Comparison of ENCODE assay signal across 22 cellular contexts in the genomic region with DNA sequence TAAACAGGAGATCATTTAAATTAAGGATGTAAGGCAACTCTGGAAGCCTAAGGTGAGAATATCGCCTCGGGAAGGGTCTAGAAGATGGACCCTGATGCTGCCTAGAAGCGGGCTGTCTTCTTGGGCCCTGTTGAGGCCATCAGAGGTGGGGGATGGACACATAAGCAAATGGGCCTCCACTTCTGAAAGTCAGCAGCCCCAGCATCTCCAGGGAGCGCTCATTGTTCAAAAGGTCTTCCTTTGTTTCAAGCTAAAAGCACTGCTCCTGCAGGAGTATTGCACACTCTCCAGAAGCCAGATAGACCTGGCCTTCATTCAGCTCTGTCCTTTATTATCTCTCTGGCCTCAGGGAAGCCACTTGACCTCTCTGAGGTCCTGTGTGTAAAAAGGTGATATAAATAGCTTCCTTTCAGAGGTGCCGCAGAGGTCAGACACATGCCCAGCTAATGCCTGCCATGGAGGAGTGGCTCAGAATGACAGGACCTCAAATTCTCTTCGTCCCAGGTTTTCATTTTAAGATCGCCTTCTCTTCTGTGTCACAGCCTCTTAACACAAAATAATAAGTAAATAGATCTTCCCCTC. TPM values are rescaled to one million over a fixed set of nuclear protein-coding genes. Genes with fewer than 3 reads are reported as not detected.
DNase-seq lines count a peak whose midpoint lies in the region; ATAC-seq, FAIRE-seq and TF ChIP-seq lines count a peak whose summit lies in the region.
"Had no signal": no experiment of that assay in that cellular context is flagged by ENCODE, and none has a peak within 500 bp of the region (broad histone marks: within the 10 kb centered on the region; RNA-seq: fewer than 3 reads in every experiment).

No MANE protein-coding gene starts in this region.

- POLR2A ChIA-PET in H1 (lab: Charles Lee; ENCODE audit: partially characterized antibody): no interaction called here

- H3K23ac ChIP-seq in H1 (ENCODE audit: insufficient read length): no peak overlapping the region

- no peak overlapping the region for H3K4ac ChIP-seq in H1 (replicated peaks; ENCODE audit: insufficient read length, low read depth, low read length)

- no peak overlapping the region for H3K27ac Mint-ChIP-seq in osteocyte (ENCODE audit: unreplicated experiment)

- no peaks in the 10 kb centered on the region for H3K79me1 ChIP-seq in H1 (ENCODE audit: low read depth, low read length)

- H3K27ac ChIP-seq in BLaER1 (peak overlapping the region; percentile 59), H1 (ENCODE audit: low read depth, low read length) (no peak overlapping the region), right atrium auricular region (peak overlapping the region; percentile 64 to 70)
- H3K27ac ChIP-seq: A549, C4-2B, KMS-11 had no signal

- no peaks in the 10 kb centered on the region for H3K9me2 ChIP-seq in Loucy (replicated peaks; ENCODE audit: low read depth, low read length)

- H2AK5ac ChIP-seq in H1 (ENCODE audit: low read depth, low read length): no peak overlapping the region

- no peak overlapping the region for H3K56ac ChIP-seq in H1 (replicated peaks; ENCODE audit: insufficient read length, low read depth, low read length)

- H3K27me3 ChIP-seq in BLaER1 (no peaks in the 10 kb centered on the region), Loucy (ENCODE audit: insufficient read depth, low read length, poor library complexity, severe bottlenecking) (no peaks in the 10 kb centered on the region), H1 (replicated peaks in 1 of 4; ENCODE audit: control insufficient read depth in 3 of 4, extremely low read depth in 1 of 4, insufficient read depth in 3 of 4, low read length in 3 of 4) (no peaks in the 10 kb centered on the region; a peak in 2 of 7 replicates), right atrium auricular region (no peaks in the 10 kb centered on the region)

- no peak for TF ChIP-seq EP300 in H1 (IDR thresholded peaks at IDR 0.05; ENCODE audit: borderline replicate concordance in 1 of 2, low read depth in 2 of 2, low read length in 2 of 2)

- TF ChIP-seq POLR2A in H1 (IDR thresholded peaks at IDR 0.05; ENCODE audit: control extremely low read depth in 1 of 2, low read depth in 2 of 2, low read length in 2 of 2): no peak

- no peak overlapping the region for H2BK15ac ChIP-seq in H1 (ENCODE audit: low read length)

- no peak overlapping the region for H3K4me3 Mint-ChIP-seq in osteocyte (ENCODE audit: unreplicated experiment)

- DNase-seq in H1 (ENCODE audit: low read depth in 1 of 2, low spot score in 2 of 2): no peak
- no peak for DNase-seq in right atrium auricular region (ENCODE audit: low spot score)
- DNase-seq in SIG-M5 (lab: John Stamatoyannopoulos, UW): no peak
- DNase-seq in osteocyte (ENCODE audit: extremely low spot score, unreplicated experiment): no peak
- DNase-seq: DMS 273 treated with DMSO at 0.1 percent for 48 hours, MG63, NCI-H1092, NCI-H1694, SHP77 treated with DMSO at 0.1 percent for 48 hours, SW 1271 had no signal

- no peak for TF ChIP-seq RAD21 in H1 (IDR thresholded peaks at IDR 0.05 in 1 of 2, conservative IDR thresholded peaks at IDR 0.05 in 1 of 2; ENCODE audit: low read depth in 2 of 2, low read length in 2 of 2)

- H3K4me1 Mint-ChIP-seq in osteocyte (ENCODE audit: unreplicated experiment): peaks cover 4% of the 10 kb centered on the region

- no peak overlapping the region for H4K91ac ChIP-seq in H1 (replicated peaks; ENCODE audit: insufficient read length, low read length)

- no peak overlapping the region for H4K8ac ChIP-seq in H1 (ENCODE audit: extremely low read depth, insufficient read depth, low read length)

- H3K4me3 ChIP-seq in BLaER1: no peak overlapping the region
- H3K4me3 ChIP-seq in Loucy (ENCODE audit: low read length, poor library complexity, severe bottlenecking): no peak overlapping the region
- no peak overlapping the region for H3K4me3 ChIP-seq in H1 (ENCODE audit: extremely low read depth in 1 of 4, insufficient read depth in 2 of 4, low read depth in 3 of 4, low read length in 4 of 4)
- no peak overlapping the region for H3K4me3 ChIP-seq in right atrium auricular region
- H3K4me3 ChIP-seq: A549, MG63 had no signal

- TF ChIP-seq CTCF in Loucy (conservative IDR thresholded peaks at IDR 0.05; ENCODE audit: low read length): no peak
- no peak for TF ChIP-seq CTCF in H1 (IDR thresholded peaks at IDR 0.05; ENCODE audit: control extremely low read depth in 1 of 3, insufficient read depth in 1 of 3, low read depth in 1 of 3, low read length in 3 of 3)
- TF ChIP-seq CTCF in right atrium auricular region (IDR thresholded peaks at IDR 0.05): no peak
- TF ChIP-seq CTCF in osteocyte (IDR thresholded peaks at IDR 0.05): no peak

- H3K4me1 ChIP-seq in BLaER1 (peaks cover 65% of the 10 kb centered on the region), Loucy (ENCODE audit: insufficient read depth, low read length, poor library complexity, severe bottlenecking) (peaks cover 20% of the 10 kb centered on the region), H1 (replicated peaks in 1 of 4; ENCODE audit: control insufficient read depth in 3 of 4, insufficient read depth in 4 of 4, low read length in 3 of 4) (no peaks in the 10 kb centered on the region), right atrium auricular region (peaks cover 0 to 8% of the 10 kb centered on the region in 2 donors)
- H3K4me1 ChIP-seq: A549 had no signal

- 0 out of 2 replicates have a peak, but pooled peaks cover 3% of the 10 kb centered on the region for H3K9me3 ChIP-seq in BLaER1
- H3K9me3 ChIP-seq in Loucy (ENCODE audit: insufficient read depth, low read depth, low read length): no peaks in the 10 kb centered on the region
- no peaks in the 10 kb centered on the region for H3K9me3 ChIP-seq in H1 (ENCODE audit: insufficient read depth in 2 of 2, low read depth in 1 of 2, low read length in 1 of 2)
- H3K9me3 ChIP-seq in right atrium auricular region: no peaks in the 10 kb centered on the region
- H3K9me3 ChIP-seq: A549, MG63 had no signal

- H3K14ac ChIP-seq in H1 (ENCODE audit: insufficient read length): no peak overlapping the region

- no peak for FAIRE-seq in H1 (lab: Jason Lieb, UNC)
- FAIRE-seq: A549, GM12892, HepG2, RCC 7860 had no signal

- no peak overlapping the region for H4K5ac ChIP-seq in H1 (ENCODE audit: insufficient read length, low read depth, low read length)

- ATAC-seq in HG02759 (IDR thresholded peaks at IDR 0.05; ENCODE audit: unreplicated experiment) (no peak), GM21825 (IDR thresholded peaks at IDR 0.05; ENCODE audit: unreplicated experiment) (no peak)
- ATAC-seq: A549, HepG2 had no signal

- no peak overlapping the region for H2BK5ac ChIP-seq in H1 (ENCODE audit: low read depth, low read length)

- no peaks in the 10 kb centered on the region; the same call in 1 of the 2 replicates for H3F3A ChIP-seq in Loucy (ENCODE audit: low read depth)

- no peak overlapping the region for H2BK120ac ChIP-seq in H1 (replicated peaks; ENCODE audit: low read depth, low read length)

- H3K23me2 ChIP-seq in H1 (ENCODE audit: low read depth, low read length): no peaks in the 10 kb centered on the region; the same call in 1 of the 2 replicates

- no peak overlapping the region for H3K9ac ChIP-seq in BLaER1
- H3K9ac ChIP-seq in Loucy (ENCODE audit: low read depth, low read length, poor library complexity, severe bottlenecking): no peak overlapping the region
- no peak overlapping the region for H3K9ac ChIP-seq in H1 (replicated peaks in 1 of 4; ENCODE audit: extremely low read depth in 1 of 4, low read depth in 3 of 4, low read length in 3 of 4)
- H3K9ac ChIP-seq: KMS-11 had no signal

- CTCF ChIA-PET in H1 (lab: Charles Lee; ENCODE audit: partially characterized antibody): interaction anchor here (1.6 kb wide), 2 partner anchors 11 to 17 kb away, joined by 5 to 7 read pairs; no protein-coding TSS in a partner anchor

- peaks cover 57% of the 10 kb centered on the region for H3K27me3 Mint-ChIP-seq in osteocyte (ENCODE audit: unreplicated experiment)

- H3K79me2 ChIP-seq in Loucy (ENCODE audit: insufficient read depth, low read length) (no peaks in the 10 kb centered on the region), H1 (ENCODE audit: control insufficient read depth in 1 of 2, insufficient read depth in 2 of 2, low read length in 2 of 2) (no peaks in the 10 kb centered on the region)

- H3K36me3 ChIP-seq in BLaER1 (no peaks in the 10 kb centered on the region), Loucy (ENCODE audit: insufficient read depth, low read length) (no peaks in the 10 kb centered on the region), H1 (ENCODE audit: control insufficient read depth in 2 of 4, insufficient read depth in 4 of 4, low read length in 3 of 4) (no peaks in the 10 kb centered on the region), right atrium auricular region (no peaks in the 10 kb centered on the region)
- H3K36me3 ChIP-seq: MG63 had no signal

- H3K4me2 ChIP-seq in BLaER1 (peak overlapping the region; percentile 56), Loucy (ENCODE audit: low read depth, low read length, poor library complexity, severe bottlenecking) (no peak overlapping the region), H1 (ENCODE audit: insufficient read depth in 1 of 2, low read depth in 2 of 2, low read length in 2 of 2) (no peak overlapping the region)
- H3K4me2 ChIP-seq: A549, KMS-11 had no signal

- H2AFZ ChIP-seq in Loucy (ENCODE audit: low read length) (peak overlapping the region; percentile 5; the same call in 1 of the 2 replicates), H1 (ENCODE audit: low read length) (peak overlapping the region; percentile 27; the same call in 1 of the 2 replicates)

- no peaks in the 10 kb centered on the region for H3K36me3 Mint-ChIP-seq in osteocyte (ENCODE audit: unreplicated experiment)

- no peaks in the 10 kb centered on the region for H3K9me3 Mint-ChIP-seq in osteocyte (ENCODE audit: unreplicated experiment)

- no peak overlapping the region for H3K18ac ChIP-seq in H1 (ENCODE audit: extremely low read depth, low read length)

- 92% methylated on average over 7 of the region's 7 CpGs; no CpG with 5 or more reads in 1 of the 2 experiments for WGBS in H1 (ENCODE audit: extremely low coverage in 1 of 2, insufficient coverage in 1 of 2, insufficient read length in 1 of 2, insufficient replicate concordance in 2 of 2, low coverage in 1 of 2, low lambda C conversion rate in 2 of 2, missing lambda C conversion rate in 1 of 2), 2 experiments

- H4K20me1 ChIP-seq in BLaER1 (no peaks in the 10 kb centered on the region), Loucy (ENCODE audit: insufficient read depth, low read length, poor library complexity, severe bottlenecking) (no peaks in the 10 kb centered on the region), H1 (replicated peaks in 1 of 2; ENCODE audit: control insufficient read depth in 1 of 2, insufficient read depth in 2 of 2, low read length in 2 of 2) (no peaks in the 10 kb centered on the region)

- H2BK20ac ChIP-seq in H1 (ENCODE audit: low read length): no peak overlapping the region

- H2BK12ac ChIP-seq in H1 (ENCODE audit: low read depth, low read length): no peak overlapping the region

RNA-seq across cellular contexts. Expression of gene RCAN1, which starts 5.3 kb away (rescaled TPM):
- 5.5 and 6.4 TPM in 2 replicates for total RNA-seq in H1 (2021; fragmentation: NEBNext Ultra II Directional; extraction: Animal tissue kit (Norgen Biotek cat#: 25700))
- 1.7 and 1.8 TPM in 2 replicates for polyA plus RNA-seq in H1 (2011; rRNA removed)
- 2.8 TPM for polyA plus RNA-seq in H1 (2011; cell fraction: cytosol; rRNA removed)
- polyA plus RNA-seq in H1 (2011; cell fraction: nucleus; rRNA removed): 1.5 TPM
- polyA plus RNA-seq in H1 (2012, experiment 1 of 2): 3.3 to 5.0 TPM (median 4.3 TPM) in 4 replicates
- polyA plus RNA-seq in H1 (2012, experiment 2 of 2): 1.3 TPM
- polyA plus RNA-seq in H1 (2013, experiment 1 of 2): 4.2 TPM
- 3.8 TPM for polyA plus RNA-seq in H1 (2013, experiment 2 of 2)
- polyA minus RNA-seq in H1 (2011; rRNA and poly(A)+ RNA removed): 1.9 and 3.7 TPM in 2 replicates
- 2.5 TPM for polyA minus RNA-seq in H1 (2011; cell fraction: cytosol; rRNA and poly(A)+ RNA removed)
- polyA minus RNA-seq in H1 (2011; cell fraction: nucleus; rRNA and poly(A)+ RNA removed): 3.8 TPM
- total RNA-seq in right atrium auricular region (10 to 100 TPM; 26.1 to 38.0 TPM), osteocyte (61.5 and 68.5 TPM in 2 replicates)

RNA-seq across cellular contexts. Expression of gene CLIC6, which starts 48.6 kb away (rescaled TPM):
- total RNA-seq in H1 (2021; fragmentation: NEBNext Ultra II Directional; extraction: Animal tissue kit (Norgen Biotek cat#: 25700)): 1.3 and 1.6 TPM in 2 replicates
- 0.30 and 0.42 TPM in 2 replicates for polyA plus RNA-seq in H1 (2011; rRNA removed)
- polyA plus RNA-seq in H1 (2011; cell fraction: cytosol; rRNA removed): 0.37 TPM
- polyA plus RNA-seq in H1 (2011; cell fraction: nucleus; rRNA removed): 0.21 TPM
- 1.5 to 2.1 TPM (median 1.9 TPM) in 4 replicates for polyA plus RNA-seq in H1 (2012, experiment 1 of 2)
- 0.68 TPM for polyA plus RNA-seq in H1 (2012, experiment 2 of 2)
- 0.91 TPM for polyA plus RNA-seq in H1 (2013, experiment 1 of 2)
- 1.0 TPM for polyA plus RNA-seq in H1 (2013, experiment 2 of 2)
- polyA minus RNA-seq in H1 (2011; rRNA and poly(A)+ RNA removed): 0.19 and 0.29 TPM in 2 replicates
- 0.37 TPM for polyA minus RNA-seq in H1 (2011; cell fraction: cytosol; rRNA and poly(A)+ RNA removed)
- polyA minus RNA-seq in H1 (2011; cell fraction: nucleus; rRNA and poly(A)+ RNA removed): 0.20 TPM
- total RNA-seq in right atrium auricular region: 1 to 10 TPM; 5.1 to 7.0 TPM
- 0.16 and 0.40 TPM in 2 replicates for total RNA-seq in osteocyte
- total RNA-seq: H4, HepG2, NCI-H460 had no signal
- polyA plus RNA-seq: HepG2 had no signal
